Comparison of ENCODE assay signal across 1 cellular context in genomic region chr2:8282858-8283252, GRCh38.
TF ChIP-seq lines count a peak whose summit lies in the region.

No MANE protein-coding gene starts in this region.

TF ChIP-seq in GM23338, 12 proteins besides CTCF, POLR2A, EP300 and RAD21 (continued from another document):
- TF ChIP-seq REST (IDR thresholded peaks at IDR 0.05; ENCODE audit: unreplicated experiment) (no peak), ZNF462 (CRISPR knock-in tag; IDR thresholded peaks at IDR 0.05) (no peak), CREB1 (CRISPR knock-in tag; IDR thresholded peaks at IDR 0.05; ENCODE audit: low read depth) (no peak), POLR2AphosphoS5 (IDR thresholded peaks at IDR 0.05; ENCODE audit: low read depth) (no peak), EZH2phosphoT487 (IDR thresholded peaks at IDR 0.05; ENCODE audit: unreplicated experiment) (no peak), JUNB (IDR thresholded peaks at IDR 0.05; ENCODE audit: unreplicated experiment) (no peak), NANOG (IDR thresholded peaks at IDR 0.05; ENCODE audit: borderline replicate concordance) (no peak), EZH2 (IDR thresholded peaks at IDR 0.05; ENCODE audit: low read depth, unreplicated experiment) (no peak), ZNF114 (CRISPR knock-in tag; IDR thresholded peaks at IDR 0.05) (no peak)
- TF ChIP-seq, protein P1, sequence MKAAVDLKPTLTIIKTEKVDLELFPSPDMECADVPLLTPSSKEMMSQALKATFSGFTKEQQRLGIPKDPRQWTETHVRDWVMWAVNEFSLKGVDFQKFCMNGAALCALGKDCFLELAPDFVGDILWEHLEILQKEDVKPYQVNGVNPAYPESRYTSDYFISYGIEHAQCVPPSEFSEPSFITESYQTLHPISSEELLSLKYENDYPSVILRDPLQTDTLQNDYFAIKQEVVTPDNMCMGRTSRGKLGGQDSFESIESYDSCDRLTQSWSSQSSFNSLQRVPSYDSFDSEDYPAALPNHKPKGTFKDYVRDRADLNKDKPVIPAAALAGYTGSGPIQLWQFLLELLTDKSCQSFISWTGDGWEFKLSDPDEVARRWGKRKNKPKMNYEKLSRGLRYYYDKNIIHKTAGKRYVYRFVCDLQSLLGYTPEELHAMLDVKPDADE (IDR thresholded peaks at IDR 0.05) = no peak
TF ChIP-seq in GM23338: peak in this region for 0.
